21 cellular contexts compared by ENCODE assay signal in the genomic region with DNA sequence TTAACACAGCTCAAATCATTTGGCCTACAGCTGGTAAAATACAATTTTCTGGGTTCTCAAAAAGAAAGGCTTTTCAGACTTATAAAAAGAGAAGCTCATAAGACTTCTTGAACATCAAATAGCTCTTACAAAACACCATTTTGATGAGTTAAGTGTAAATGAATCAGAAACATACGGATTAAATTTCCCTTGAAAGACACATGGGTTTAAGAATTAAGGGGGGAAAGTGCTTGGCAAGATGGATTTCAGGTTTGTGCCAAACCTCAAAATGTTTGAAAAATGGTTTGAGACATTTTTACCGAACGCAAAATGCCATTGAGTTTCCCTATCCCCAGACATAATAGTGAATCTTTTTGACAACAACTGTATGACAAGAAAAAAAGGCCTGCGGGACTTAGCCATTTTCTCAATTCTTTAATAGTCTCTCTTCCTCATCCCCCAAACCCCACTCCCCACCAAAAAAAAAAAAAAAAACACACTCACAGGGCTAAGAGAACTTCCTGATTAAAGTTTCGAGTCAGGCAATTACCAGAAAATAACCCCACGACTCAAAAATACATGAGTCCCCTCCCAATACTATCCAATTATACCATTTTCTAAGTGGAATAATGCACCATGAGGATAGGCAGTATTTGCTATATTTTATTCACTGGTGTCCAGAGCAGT.
"Had no signal": no experiment of that assay in that cellular context is flagged by ENCODE, and none has a peak within 500 bp of the region (broad histone marks: within the 10 kb centered on the region; RNA-seq: fewer than 3 reads in every experiment).

No MANE protein-coding gene starts in this region.

- H3K27ac ChIP-seq: coronary artery, epithelial cell of prostate, lower lobe of right lung, VCaP had no signal

- H3K4me1 Mint-ChIP-seq: activated CD4-positive, alpha-beta memory T cell treated with anti-CD3 and anti-CD28 coated beads, Interleukin-2, amount 10 ng/mL, durations not matched to agents 7 days and 5 days; activated CD4-positive, alpha-beta T cell treated with anti-CD3 and anti-CD28 coated beads for 36 hours; T-cell had no signal

- H3K27me3 Mint-ChIP-seq: activated CD4-positive, alpha-beta memory T cell treated with anti-CD3 and anti-CD28 coated beads, Interleukin-2, amount 10 ng/mL, durations not matched to agents 7 days and 5 days; activated CD4-positive, alpha-beta T cell treated with anti-CD3 and anti-CD28 coated beads for 36 hours; activated naive CD8-positive, alpha-beta T cell treated with anti-CD3 and anti-CD28 coated beads, Interleukin-2, amount 10 ng/mL, durations not matched to agents 7 days and 5 days; T-cell had no signal

- H3K4me3 Mint-ChIP-seq: activated CD4-positive, alpha-beta memory T cell treated with anti-CD3 and anti-CD28 coated beads, Interleukin-2, amount 10 ng/mL, durations not matched to agents 7 days and 5 days; activated CD4-positive, alpha-beta T cell treated with anti-CD3 and anti-CD28 coated beads for 36 hours; activated naive CD8-positive, alpha-beta T cell treated with anti-CD3 and anti-CD28 coated beads, Interleukin-2, amount 10 ng/mL, durations not matched to agents 7 days and 5 days; stimulated activated naive B cell treated with anti-CD40 and anti-IgM and Interleukin-4, amounts not matched to agents 10 μg/mL and 1 μg/mL and 100 μg/mL, for 72 hours; T-cell; type B pancreatic cell had no signal

- H3K27ac Mint-ChIP-seq: activated CD4-positive, alpha-beta memory T cell treated with anti-CD3 and anti-CD28 coated beads, Interleukin-2, amount 10 ng/mL, durations not matched to agents 7 days and 5 days; activated CD4-positive, alpha-beta T cell treated with anti-CD3 and anti-CD28 coated beads for 36 hours; activated naive CD8-positive, alpha-beta T cell treated with anti-CD3 and anti-CD28 coated beads, Interleukin-2, amount 10 ng/mL, durations not matched to agents 7 days and 5 days; naive B cell; progenitor cell of endocrine pancreas; stimulated activated naive B cell treated with anti-CD40 and anti-IgM and Interleukin-4, amounts not matched to agents 10 μg/mL and 1 μg/mL and 100 μg/mL, for 72 hours; T-cell; type B pancreatic cell had no signal

- H3K9me3 ChIP-seq: ascending aorta, lower lobe of right lung had no signal

- H3K4me3 ChIP-seq: lower lobe of right lung had no signal

- H3K36me3 Mint-ChIP-seq: activated naive CD8-positive, alpha-beta T cell treated with anti-CD3 and anti-CD28 coated beads, Interleukin-2, amount 10 ng/mL, durations not matched to agents 7 days and 5 days; naive B cell; T-cell had no signal

- DNase-seq: activated CD4-positive, alpha-beta memory T cell treated with anti-CD3 and anti-CD28 coated beads, Interleukin-2, amount 10 ng/mL, durations not matched to agents 7 days and 5 days; activated CD4-positive, alpha-beta T cell treated with anti-CD3 and anti-CD28 coated beads for 36 hours; activated gamma-delta T cell; activated naive CD8-positive, alpha-beta T cell treated with anti-CD3 and anti-CD28 coated beads, Interleukin-2, amount 10 ng/mL, durations not matched to agents 7 days and 5 days; activated T-cell treated with anti-CD3 and anti-CD28 coated beads, Interleukin-2, amount 50 U/mL, for 48 hours; effector memory CD4-positive, alpha-beta T cell; hippocampal formation; lower lobe of right lung; midbrain; naive B cell; stimulated activated CD4-positive, alpha-beta T cell treated with anti-CD3 and anti-CD28 coated beads, Interleukin-1b, Interleukin-23, amount 100 ng/mL, for 48 hours; stimulated activated naive B cell treated with anti-CD40 and anti-IgM and Interleukin-4, amounts not matched to agents 10 μg/mL and 1 μg/mL and 100 μg/mL, for 72 hours; substantia nigra; T-cell; T1000 had no signal

- H3K36me3 ChIP-seq: ascending aorta, lower lobe of right lung had no signal

- H3K9me3 Mint-ChIP-seq: activated CD4-positive, alpha-beta memory T cell treated with anti-CD3 and anti-CD28 coated beads, Interleukin-2, amount 10 ng/mL, durations not matched to agents 7 days and 5 days; activated naive CD8-positive, alpha-beta T cell treated with anti-CD3 and anti-CD28 coated beads, Interleukin-2, amount 10 ng/mL, durations not matched to agents 7 days and 5 days; T-cell had no signal

- ATAC-seq: activated CD4-positive, alpha-beta T cell treated with anti-CD3 and anti-CD28 coated beads for 36 hours; lower lobe of right lung; stimulated activated naive B cell treated with anti-CD40 and anti-IgM and Interleukin-4, amounts not matched to agents 10 μg/mL and 1 μg/mL and 100 μg/mL, for 72 hours; T-cell had no signal

- H3K27me3 ChIP-seq: ascending aorta had no signal
